ENCODE assay signal across 10 cellular contexts in genomic region chr6:143743256-143744166, GRCh38.
A peak's percentile ranks its signal among the peaks of the same experiment; 100 is the strongest.
DNase-seq lines count a peak whose midpoint lies in the region; ATAC-seq and TF ChIP-seq lines count a peak whose summit lies in the region.
"Had no signal": no experiment of that assay in that cellular context is flagged by ENCODE, and none has a peak within 500 bp of the region (broad histone marks: within the 10 kb centered on the region; RNA-seq: fewer than 3 reads in every experiment).

No MANE protein-coding gene starts in this region.

- H3K9me3 ChIP-seq in ectodermal cell (ENCODE audit: control insufficient read depth, low read length) = no peaks in the 10 kb centered on the region
- no peaks in the 10 kb centered on the region for H3K9me3 ChIP-seq in uterus

- intact Hi-C loops in uterus (cut with DNase I; ENCODE audit: low total_unique reads) = no loop called here

- H3K4me1 ChIP-seq in ectodermal cell (ENCODE audit: control insufficient read depth, insufficient read depth, low read length) (peaks cover 38% of the 10 kb centered on the region), uterus (peaks cover 10 to 13% of the 10 kb centered on the region in 2 donors)

- WGBS in ectodermal cell, 2 experiments = 74 to 75% methylated on average over 12 of the region's 12 CpGs

- no peak for ATAC-seq in SK-N-SH treated with all-trans-retinoic acid at 6 μM for 48 hours
- ATAC-seq in HG02840 (IDR thresholded peaks at IDR 0.05; ENCODE audit: low FRiP score, unreplicated experiment) = no peak

- no peak overlapping the region for H3K4me3 ChIP-seq in ectodermal cell (ENCODE audit: insufficient read depth, low read depth, low read length)
- peak overlapping the region in 1 of 2 donors; percentile 19 for H3K4me3 ChIP-seq in uterus

- no peaks in the 10 kb centered on the region for H3K27me3 ChIP-seq in ectodermal cell (ENCODE audit: control insufficient read depth, insufficient read depth, low read length, poor library complexity, severe bottlenecking)
- H3K27me3 ChIP-seq in uterus = no peaks in the 10 kb centered on the region

- H3K36me3 ChIP-seq in ectodermal cell (ENCODE audit: control insufficient read depth, insufficient read depth, low read length) = no peaks in the 10 kb centered on the region
- no peaks in the 10 kb centered on the region for H3K36me3 ChIP-seq in uterus

- no peak for TF ChIP-seq CTCF in uterus (IDR thresholded peaks at IDR 0.05)

- H3K27ac ChIP-seq in ectodermal cell (ENCODE audit: insufficient read depth, low read depth, low read length, poor library complexity, severe bottlenecking) (peak overlapping the region; percentile 6), uterus (peak overlapping the region; percentile 70 to 82)
- H3K27ac ChIP-seq: KMS-11, parathyroid adenoma had no signal

- no peak for TF ChIP-seq POLR2A in uterus (IDR thresholded peaks at IDR 0.05)

- DNase-seq in NCI-H2227 (lab: John Stamatoyannopoulos, UW; ENCODE audit: unreplicated experiment) (peak; percentile 37), NCI-H2227 treated with DMSO at 0.1 percent for 48 hours (lab: John Stamatoyannopoulos, UW) (no peak), mucosa of gallbladder (ENCODE audit: low spot score) (peak; percentile 28), uterus (peak in 1 of 2 donors; percentile 45), putamen (ENCODE audit: low spot score) (no peak)

TF ChIP-seq in SK-N-SH treated with all-trans-retinoic acid at 6 μM for 48 hours, 23 proteins besides CTCF, POLR2A, EP300 and RAD21:
- TF ChIP-seq ARNTL (CRISPR knock-in tag; IDR thresholded peaks at IDR 0.05; ENCODE audit: borderline replicate concordance, low read depth) = no peak
- no peak for TF ChIP-seq ZFP30 (CRISPR knock-in tag; IDR thresholded peaks at IDR 0.05)
- no peak for TF ChIP-seq BACH2 (CRISPR knock-in tag; IDR thresholded peaks at IDR 0.05; ENCODE audit: borderline replicate concordance)
- no peak for TF ChIP-seq TCF4 (CRISPR knock-in tag; IDR thresholded peaks at IDR 0.05; ENCODE audit: borderline replicate concordance)
- TF ChIP-seq, protein P1, sequence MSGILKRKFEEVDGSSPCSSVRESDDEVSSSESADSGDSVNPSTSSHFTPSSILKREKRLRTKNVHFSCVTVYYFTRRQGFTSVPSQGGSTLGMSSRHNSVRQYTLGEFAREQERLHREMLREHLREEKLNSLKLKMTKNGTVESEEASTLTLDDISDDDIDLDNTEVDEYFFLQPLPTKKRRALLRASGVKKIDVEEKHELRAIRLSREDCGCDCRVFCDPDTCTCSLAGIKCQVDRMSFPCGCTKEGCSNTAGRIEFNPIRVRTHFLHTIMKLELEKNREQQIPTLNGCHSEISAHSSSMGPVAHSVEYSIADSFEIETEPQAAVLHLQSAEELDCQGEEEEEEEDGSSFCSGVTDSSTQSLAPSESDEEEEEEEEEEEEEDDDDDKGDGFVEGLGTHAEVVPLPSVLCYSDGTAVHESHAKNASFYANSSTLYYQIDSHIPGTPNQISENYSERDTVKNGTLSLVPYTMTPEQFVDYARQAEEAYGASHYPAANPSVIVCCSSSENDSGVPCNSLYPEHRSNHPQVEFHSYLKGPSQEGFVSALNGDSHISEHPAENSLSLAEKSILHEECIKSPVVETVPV (CRISPR knock-in tag; IDR thresholded peaks at IDR 0.05) = no peak
- TF ChIP-seq ESRRG (CRISPR knock-in tag; IDR thresholded peaks at IDR 0.05) = no peak

Comparison
In these comparisons a context has a peak if more than half of its experiments do, and no peak if none do; other contexts are left out.
1. DNase-seq: peak in NCI-H2227 (single experiment) and mucosa of gallbladder (single experiment); none in NCI-H2227 treated with DMSO at 0.1 percent for 48 hours (single experiment) and putamen (single experiment).